ENCODE assay signal across 6 cellular contexts in the genomic region with DNA sequence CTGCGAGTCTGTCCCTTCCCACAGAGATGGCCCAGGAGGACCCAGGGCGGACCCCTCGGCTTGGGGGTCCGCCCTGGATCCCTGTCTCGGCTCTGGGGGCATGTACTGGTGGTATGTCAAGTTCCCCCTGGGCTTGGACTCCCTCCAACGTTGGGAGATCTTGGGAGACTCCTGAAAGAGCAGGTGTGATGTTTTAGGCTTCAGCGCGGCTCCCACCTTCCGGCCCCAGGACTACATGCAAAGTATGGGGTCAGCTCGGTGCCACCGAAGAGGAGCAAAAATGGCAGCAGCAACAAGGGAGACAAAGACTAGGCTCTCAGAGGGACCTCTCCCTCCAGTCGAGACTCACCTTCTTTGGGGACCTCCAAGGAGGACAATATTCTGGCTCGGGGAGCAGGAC. TPM values are rescaled to one million over a fixed set of nuclear protein-coding genes. Genes with fewer than 3 reads are reported as not detected.
A peak's percentile ranks its signal among the peaks of the same experiment; 100 is the strongest.
DNase-seq lines count a peak whose midpoint lies in the region; ATAC-seq and TF ChIP-seq lines count a peak whose summit lies in the region.

No MANE protein-coding gene starts in this region.

- 72% methylated on average over 13 of the region's 13 CpGs for WGBS in prostate gland

- H3K9me3 ChIP-seq in prostate gland = no peaks in the 10 kb centered on the region

- peaks cover 8% of the 10 kb centered on the region for H3K4me1 ChIP-seq in prostate gland (replicated peaks)

- H3K4me3 ChIP-seq in HFF-Myc (replicated peaks; ENCODE audit: low read depth, low read length) (peak overlapping the region; percentile 54), prostate gland (peak overlapping the region in 1 of 2 donors; percentile 49)

- TF ChIP-seq CTCF in HFF-Myc (IDR thresholded peaks at IDR 0.05; ENCODE audit: low read depth, low read length, missing control alignments) (no peak), brain (conservative IDR thresholded peaks at IDR 0.05) (no peak), prostate gland (IDR thresholded peaks at IDR 0.05) (no peak)

- no peaks in the 10 kb centered on the region for H3K27me3 ChIP-seq in prostate gland (replicated peaks; ENCODE audit: insufficient read depth)

- DNase-seq in HFF-Myc (ENCODE audit: extremely low read depth, low read depth) (no peak), prostate gland (ENCODE audit: low spot score) (no peak), NCI-H510A (lab: John Stamatoyannopoulos, UW) (no peak), NCI-H187 (lab: John Stamatoyannopoulos, UW) (no peak)

- peak overlapping the region; percentile 86 to 94 (median 90) for H3K4me3 Mint-ChIP-seq in brain

- TF ChIP-seq POLR2A in prostate gland (IDR thresholded peaks at IDR 0.05) = no peak

- peaks cover 70% of the 10 kb centered on the region for H3K4me1 Mint-ChIP-seq in brain

- H3K9me3 Mint-ChIP-seq in brain = peaks cover 0 to 12% (median 0%) of the 10 kb centered on the region in 5 experiments

- no peaks in the 10 kb centered on the region for H3K36me3 ChIP-seq in prostate gland

- peak overlapping the region; percentile 81 to 88 for H3K27ac ChIP-seq in prostate gland

- peak overlapping the region; percentile 92 to 97 (median 96) for H3K27ac Mint-ChIP-seq in brain

- H3K27me3 Mint-ChIP-seq in brain = no peaks in the 10 kb centered on the region

- intact Hi-C loops in prostate gland (cut with DNase I) = no loop called here

- ATAC-seq in GM21717 (IDR thresholded peaks at IDR 0.05; ENCODE audit: unreplicated experiment) = no peak

- peaks cover 21% of the 10 kb centered on the region for H3K36me3 Mint-ChIP-seq in brain

RNA-seq across cellular contexts. Expression of a gene that starts 4.2 kb away (rescaled TPM):
- 3.6 TPM for polyA plus RNA-seq in brain (ENCODE audit: insufficient read depth, low read depth, low replicate concordance)
- total RNA-seq in prostate gland = 10 to 100 TPM in 1 of 2 donors, 1 to 10 TPM in 1; 2.6 to 13.9 TPM

RNA-seq across cellular contexts. Expression of a gene that starts 19.5 kb away (rescaled TPM):
- polyA plus RNA-seq in brain (ENCODE audit: insufficient read depth, low read depth, low replicate concordance) = 3.1 TPM
- total RNA-seq in prostate gland = 1 to 10 TPM; 1.4 to 2.7 TPM

RNA-seq across cellular contexts. Expression of a gene that starts 25.1 kb away (rescaled TPM):
- polyA plus RNA-seq in brain (ENCODE audit: insufficient read depth, low read depth, low replicate concordance) = 4.7 TPM
- total RNA-seq in prostate gland = 10 to 100 TPM in 1 of 2 donors, 1 to 10 TPM in 1; 9.1 to 16.2 TPM

RNA-seq across cellular contexts. Expression of a gene that starts 31.4 kb away (rescaled TPM):
- polyA plus RNA-seq in brain (ENCODE audit: insufficient read depth, low read depth, low replicate concordance) = 0.20 TPM
- 1 to 10 TPM in 1 of 2 donors, not detected in 1; 6.4 TPM for total RNA-seq in prostate gland

RNA-seq across cellular contexts. Expression of a gene that starts 37.2 kb away (rescaled TPM):
- polyA plus RNA-seq in brain (ENCODE audit: insufficient read depth, low read depth, low replicate concordance) = 7.9 TPM
- total RNA-seq in prostate gland = 1 to 10 TPM; 2.1 to 4.1 TPM
